9 cellular contexts compared by ENCODE assay signal in the genomic region with DNA sequence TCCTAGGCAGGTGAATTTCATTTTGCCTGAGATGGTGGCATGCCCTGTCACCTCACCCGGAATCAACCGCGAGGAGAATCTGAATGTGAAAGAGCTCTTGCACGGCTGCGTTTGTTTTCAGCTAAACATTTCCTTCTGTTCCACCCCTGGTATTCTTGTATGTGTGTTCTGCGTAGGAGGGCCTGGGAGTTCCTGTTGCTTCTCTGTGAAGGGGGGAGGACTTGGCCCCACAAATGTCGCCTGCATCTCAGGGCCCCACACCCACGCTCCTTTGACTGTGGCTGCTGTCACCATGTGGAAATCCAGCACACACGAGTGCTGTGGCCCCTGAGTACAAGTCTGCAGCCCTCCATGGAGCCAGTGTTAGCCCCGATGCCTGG. TPM values are rescaled to one million over a fixed set of nuclear protein-coding genes. Genes with fewer than 3 reads are reported as not detected.
DNase-seq lines count a peak whose midpoint lies in the region; ATAC-seq, FAIRE-seq and TF ChIP-seq lines count a peak whose summit lies in the region.
"Had no signal": no experiment of that assay in that cellular context is flagged by ENCODE, and none has a peak within 500 bp of the region (broad histone marks: within the 10 kb centered on the region; RNA-seq: fewer than 3 reads in every experiment).

No MANE protein-coding gene starts in this region.

- peak; percentile 87 for FAIRE-seq in GM18507 (lab: Jason Lieb, UNC)

- H3K27ac Mint-ChIP-seq in naive thymus-derived CD8-positive, alpha-beta T cell, result peak overlapping the region; percentile 93 to 100 (median 100)

- H3K4me3 Mint-ChIP-seq in activated T-cell treated with anti-CD3 and anti-CD28 coated beads, Interleukin-2, amount 50 U/mL, for 4 hours, result peak overlapping the region; percentile 77
- H3K4me3 Mint-ChIP-seq in naive thymus-derived CD8-positive, alpha-beta T cell, result peak overlapping the region; percentile 74 to 91 (median 88)

- intact Hi-C loops in upper lobe of right lung (cut with DNase I), result no loop called here

- no peaks in the 10 kb centered on the region for H3K36me3 ChIP-seq in upper lobe of right lung
- H3K36me3 ChIP-seq: cardiac muscle cell had no signal

- H3K27me3 ChIP-seq in upper lobe of right lung, result no peaks in the 10 kb centered on the region
- H3K27me3 ChIP-seq: cardiac muscle cell had no signal

- H3K4me3 ChIP-seq in upper lobe of right lung, result no peak overlapping the region
- H3K4me3 ChIP-seq: cardiac muscle cell had no signal

- POLR2A ChIA-PET in naive thymus-derived CD8-positive, alpha-beta T cell (lab: Charles Lee), result interaction anchor here (1.8 to 6.5 kb wide), 8 partner anchors 8 to 99 kb away, joined by 7 to 88 read pairs (median 12); no protein-coding TSS in a partner anchor

- H3K9me3 Mint-ChIP-seq in activated T-cell treated with anti-CD3 and anti-CD28 coated beads, Interleukin-2, amount 50 U/mL, for 4 hours, result no peaks in the 10 kb centered on the region
- no peaks in the 10 kb centered on the region for H3K9me3 Mint-ChIP-seq in naive thymus-derived CD8-positive, alpha-beta T cell

- no peaks in the 10 kb centered on the region for H3K36me3 Mint-ChIP-seq in activated T-cell treated with anti-CD3 and anti-CD28 coated beads, Interleukin-2, amount 50 U/mL, for 4 hours (ENCODE audit: insufficient read depth)
- peaks cover 0 to 5% (median 2%) of the 10 kb centered on the region in 3 donors for H3K36me3 Mint-ChIP-seq in naive thymus-derived CD8-positive, alpha-beta T cell

- peaks cover 76% of the 10 kb centered on the region for H3K4me1 Mint-ChIP-seq in activated T-cell treated with anti-CD3 and anti-CD28 coated beads, Interleukin-2, amount 50 U/mL, for 4 hours (ENCODE audit: low read depth)
- H3K4me1 Mint-ChIP-seq in naive thymus-derived CD8-positive, alpha-beta T cell, result peaks cover 12 to 78% (median 59%) of the 10 kb centered on the region in 4 donors

- no peaks in the 10 kb centered on the region for H3K9me3 ChIP-seq in upper lobe of right lung

- peaks cover 11% of the 10 kb centered on the region for H3K4me1 ChIP-seq in upper lobe of right lung

- no peak for TF ChIP-seq CTCF in upper lobe of right lung (IDR thresholded peaks at IDR 0.05)

- no peak for DNase-seq in GM18507 (ENCODE audit: extremely low spot score, insufficient read length, low read depth)
- DNase-seq in activated T-cell treated with anti-CD3 and anti-CD28 coated beads, Interleukin-2, amount 50 U/mL, for 4 hours, result peak; percentile 58
- DNase-seq in naive thymus-derived CD8-positive, alpha-beta T cell, result peak in 8 of 10 donors; percentile 20 to 84 (median 66)
- no peak for DNase-seq in upper lobe of right lung
- DNase-seq in LoVo (ENCODE audit: low spot score), result no peak
- no peak for DNase-seq in NCI-H526 treated with DMSO at 0.1 percent for 48 hours (lab: John Stamatoyannopoulos, UW)
- DNase-seq in glomerular visceral epithelial cell (ENCODE audit: extremely low spot score), result no peak

- ATAC-seq in HG03159 (IDR thresholded peaks at IDR 0.05; ENCODE audit: unreplicated experiment) (peak; percentile 37), upper lobe of right lung (peak; percentile 76)
- ATAC-seq in activated T-cell treated with anti-CD3 and anti-CD28 coated beads, Interleukin-2, amount 50 U/mL, for 4 hours, result peak; percentile 67 to 71
- ATAC-seq in naive thymus-derived CD8-positive, alpha-beta T cell, result peak; percentile 53 to 75

- no peaks in the 10 kb centered on the region for H3K27me3 Mint-ChIP-seq in activated T-cell treated with anti-CD3 and anti-CD28 coated beads, Interleukin-2, amount 50 U/mL, for 4 hours (ENCODE audit: low read depth)
- no peaks in the 10 kb centered on the region for H3K27me3 Mint-ChIP-seq in naive thymus-derived CD8-positive, alpha-beta T cell

- H3K27ac ChIP-seq in upper lobe of right lung, result peak overlapping the region; percentile 51
- H3K27ac ChIP-seq: cardiac muscle cell had no signal

RNA-seq across cellular contexts. Expression of gene CLCN4, which starts 45.8 kb away (rescaled TPM):
- total RNA-seq in activated T-cell treated with anti-CD3 and anti-CD28 coated beads, Interleukin-2, amount 50 U/mL, for 4 hours, result under 1 TPM; 0.05 to 0.35 (median 0.08) TPM
- total RNA-seq in naive thymus-derived CD8-positive, alpha-beta T cell, result under 1 TPM; 0.42 to 0.69 TPM
- not detected for polyA plus RNA-seq in naive thymus-derived CD8-positive, alpha-beta T cell
- total RNA-seq in upper lobe of right lung, result 9.8 TPM

Comparison
In these comparisons a context has a peak if more than half of its experiments do, and no peak if none do; other contexts are left out.
1. DNase-seq: peak in activated T-cell treated with anti-CD3 and anti-CD28 coated beads, Interleukin-2, amount 50 U/mL, for 4 hours (single experiment) and naive thymus-derived CD8-positive, alpha-beta T cell (8 of 10); none in GM18507 (single experiment), upper lobe of right lung (single experiment), LoVo (single experiment), NCI-H526 treated with DMSO at 0.1 percent for 48 hours (single experiment) and glomerular visceral epithelial cell (single experiment).
2. Peak in every context shown above with its lines, with median percentiles within 50 percentile points of each other: ATAC-seq.